ENCODE assay signal across 8 cellular contexts in the genomic region with DNA sequence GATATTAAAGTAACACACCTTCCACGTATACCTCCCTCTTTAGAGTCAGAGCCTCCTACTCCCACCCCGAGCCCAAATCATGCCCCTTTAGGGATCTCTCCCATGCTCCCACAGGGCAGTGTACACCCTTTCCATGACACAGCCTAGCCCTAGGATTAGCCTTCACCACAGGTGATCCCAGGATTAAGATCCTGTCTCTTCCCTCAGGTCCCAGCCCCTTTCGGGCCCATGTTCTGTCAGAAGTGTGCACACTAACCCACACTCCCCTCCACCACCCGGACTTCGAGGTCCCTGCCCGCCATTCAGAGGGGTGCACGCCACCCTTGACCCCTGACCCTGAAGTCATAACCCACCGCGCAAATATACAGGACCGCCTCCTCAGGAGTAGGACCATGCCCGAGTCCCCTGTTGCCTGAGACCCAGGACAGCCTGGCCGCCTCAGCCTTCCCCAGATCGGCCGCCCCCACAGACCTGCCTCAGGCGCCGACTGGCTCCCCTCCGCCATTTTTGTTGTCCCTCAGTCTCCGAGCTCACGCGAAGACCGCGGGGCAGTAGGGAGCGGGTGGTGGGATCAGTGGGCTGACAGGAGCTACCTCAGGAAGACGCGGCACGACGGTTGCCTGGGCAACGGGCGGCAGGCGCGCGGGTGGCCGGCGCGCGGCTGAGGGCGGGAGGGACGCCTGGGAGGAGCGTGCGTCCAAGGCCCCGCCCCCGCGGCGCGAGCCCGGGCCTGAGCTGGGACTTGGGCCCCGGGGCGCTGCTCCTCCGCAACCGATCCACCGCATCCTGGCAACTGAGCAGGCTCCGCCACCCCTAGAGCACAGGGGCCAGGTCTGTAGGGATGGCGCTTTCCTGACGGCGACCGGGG. TPM values are rescaled to one million over a fixed set of nuclear protein-coding genes. Genes with fewer than 3 reads are reported as not detected.
DNase-seq lines count a peak whose midpoint lies in the region; ATAC-seq and TF ChIP-seq lines count a peak whose summit lies in the region.

AGBL4 (minus strand) TSS at position 663 of the 868 bp plus-strand sequence.

- intact Hi-C loops in adrenal gland (cut with DNase I) (no loop called here), psoas muscle (cut with DNase I) (no loop called here)

- peak; percentile 46 to 76 (median 53) for ATAC-seq in psoas muscle
- no peak for ATAC-seq in GM18861 (IDR thresholded peaks at IDR 0.05; ENCODE audit: unreplicated experiment)

- no peak for TF ChIP-seq POLR2A in adrenal gland (IDR thresholded peaks at IDR 0.05)

- H3K36me3 ChIP-seq in adrenal gland (replicated peaks in 1 of 2) (no peaks in the 10 kb centered on the region), right atrium auricular region (no peaks in the 10 kb centered on the region), psoas muscle (ENCODE audit: insufficient read depth in 1 of 2, low read depth in 1 of 2) (no peaks in the 10 kb centered on the region)

- no peaks in the 10 kb centered on the region for H3K4me1 ChIP-seq in adrenal gland (replicated peaks in 1 of 2)
- no peaks in the 10 kb centered on the region for H3K4me1 ChIP-seq in right atrium auricular region
- H3K4me1 ChIP-seq in psoas muscle = no peaks in the 10 kb centered on the region

- H3K27me3 ChIP-seq in adrenal gland = peaks cover 5% of the 10 kb centered on the region
- H3K27me3 ChIP-seq in right atrium auricular region = no peaks in the 10 kb centered on the region
- peaks cover 0 to 19% (median 4%) of the 10 kb centered on the region in 3 donors for H3K27me3 ChIP-seq in psoas muscle (ENCODE audit: insufficient read depth in 3 of 3, low read length in 2 of 3)

- H3K4me3 ChIP-seq in adrenal gland = peak within 1 kb of the TSS in 2 of 4 donors; percentile 60 to 71
- peak within 1 kb of the TSS; percentile 65 to 70 for H3K4me3 ChIP-seq in right atrium auricular region
- H3K4me3 ChIP-seq in psoas muscle = peak within 1 kb of the TSS; percentile 63

- WGBS in adrenal gland, 4 donors = 6 to 40% (median 10%) methylated on average over 14 to 56 of the region's 56 CpGs
- 6 to 8% (median 7%) methylated on average over 43 to 56 of the region's 56 CpGs for WGBS in psoas muscle, 3 donors

- H3K9me3 ChIP-seq in adrenal gland (replicated peaks in 1 of 3) = no peaks in the 10 kb centered on the region
- no peaks in the 10 kb centered on the region for H3K9me3 ChIP-seq in right atrium auricular region
- no peaks in the 10 kb centered on the region for H3K9me3 ChIP-seq in psoas muscle

- DNase-seq in DMS79 treated with DMSO at 0.1 percent for 48 hours (lab: John Stamatoyannopoulos, UW) (peak; percentile 79), NCI-H146 (lab: John Stamatoyannopoulos, UW) (peak; percentile 88), adrenal gland (peak; percentile 20 to 81 (median 38)), right atrium auricular region (ENCODE audit: low spot score) (no peak), psoas muscle (peak; percentile 48 to 63), COLO829 (ENCODE audit: low spot score) (no peak), activated gamma-delta T cell (lab: John Stamatoyannopoulos, UW) (no peak)

- TF ChIP-seq CTCF in adrenal gland (IDR thresholded peaks at IDR 0.05) (no peak), right atrium auricular region (IDR thresholded peaks at IDR 0.05) (no peak), psoas muscle (IDR thresholded peaks at IDR 0.05) (no peak)

- H3K27ac ChIP-seq in adrenal gland = peak within 1 kb of the TSS in 1 of 5 donors; percentile 22
- H3K27ac ChIP-seq in right atrium auricular region = peak within 1 kb of the TSS; percentile 77 to 82
- H3K27ac ChIP-seq in psoas muscle = no peak within 1 kb of the TSS

RNA-seq across cellular contexts. Expression of gene AGBL4, which starts in this region (rescaled TPM):
- total RNA-seq in adrenal gland = 1 to 10 TPM in 1 of 8 donors, under 1 TPM in 5, not detected in 2; 0.29 to 1.7 (median 0.80) TPM
- 1 to 10 TPM in 1 of 3 donors, under 1 TPM in 2; 0.10 to 1.9 (median 0.72) TPM for polyA plus RNA-seq in adrenal gland
- total RNA-seq in right atrium auricular region = 1 to 10 TPM in 1 of 2 donors, under 1 TPM in 1; 0.94 to 1.7 TPM
- total RNA-seq in psoas muscle = not detected
- polyA plus RNA-seq in psoas muscle = under 1 TPM in 2 of 3 donors, not detected in 1; 0.01 to 0.05 TPM

Comparison
In these comparisons a context has a peak if more than half of its experiments do, and no peak if none do; other contexts are left out.
1. Peak in DNase-seq, ATAC-seq and H3K4me3 ChIP-seq in psoas muscle; RNA of the gene not detected or under 1 TPM.
2. DNase-seq: peak in DMS79 treated with DMSO at 0.1 percent for 48 hours (single experiment), NCI-H146 (single experiment) and adrenal gland (7 of 7); none in right atrium auricular region (single experiment), COLO829 (single experiment) and activated gamma-delta T cell (single experiment).